In genomic region chr19:50232600-50232999, GRCh38 we compare ENCODE assay signal across 23 cellular contexts. TPM values are rescaled to one million over a fixed set of nuclear protein-coding genes. Genes with fewer than 3 reads are reported as not detected.
"Had no signal": no experiment of that assay in that cellular context is flagged by ENCODE, and none has a peak within 500 bp of the region (broad histone marks: within the 10 kb centered on the region; RNA-seq: fewer than 3 reads in every experiment).

No MANE protein-coding gene starts in this region.

- DNase-seq: Kasumi-1, MM.1S, NCI-H1092 treated with DMSO at 0.1 percent for 48 hours, NCI-H1436, NCI-H187, NCI-H2029, NCI-H2081 treated with DMSO at 0.1 percent for 48 hours, NCI-H2171, NCI-H226, NCI-H446, NCI-H510A, NCI-H524 treated with DMSO at 0.1 percent for 48 hours, NCI-H69, NCI-H774, RPMI8226, SHP77, SK-N-SH had no signal

- H3K4me3 Mint-ChIP-seq: IgD-negative memory B cell had no signal

- H3K36me3 Mint-ChIP-seq: IgD-negative memory B cell had no signal

- H3K4me3 ChIP-seq: K562 had no signal

- H3K27ac ChIP-seq: KMS-11 had no signal

- H3K9ac ChIP-seq: KMS-11, SK-N-SH had no signal

- ATAC-seq: K562 had no signal

- H3K9me3 ChIP-seq: SK-N-SH had no signal

- H3K4me2 ChIP-seq: KMS-11, SK-N-SH had no signal

- FAIRE-seq: K562, RCC 7860 had no signal

- H3K4me1 Mint-ChIP-seq: IgD-negative memory B cell had no signal

RNA-seq across cellular contexts. Expression of gene MYH14, which starts 29.2 kb away (rescaled TPM):
- total RNA-seq: HT1080, M059J had no signal
- polyA plus RNA-seq: IgD-negative memory B cell had no signal
